14 cellular contexts compared by ENCODE assay signal in the genomic region with DNA sequence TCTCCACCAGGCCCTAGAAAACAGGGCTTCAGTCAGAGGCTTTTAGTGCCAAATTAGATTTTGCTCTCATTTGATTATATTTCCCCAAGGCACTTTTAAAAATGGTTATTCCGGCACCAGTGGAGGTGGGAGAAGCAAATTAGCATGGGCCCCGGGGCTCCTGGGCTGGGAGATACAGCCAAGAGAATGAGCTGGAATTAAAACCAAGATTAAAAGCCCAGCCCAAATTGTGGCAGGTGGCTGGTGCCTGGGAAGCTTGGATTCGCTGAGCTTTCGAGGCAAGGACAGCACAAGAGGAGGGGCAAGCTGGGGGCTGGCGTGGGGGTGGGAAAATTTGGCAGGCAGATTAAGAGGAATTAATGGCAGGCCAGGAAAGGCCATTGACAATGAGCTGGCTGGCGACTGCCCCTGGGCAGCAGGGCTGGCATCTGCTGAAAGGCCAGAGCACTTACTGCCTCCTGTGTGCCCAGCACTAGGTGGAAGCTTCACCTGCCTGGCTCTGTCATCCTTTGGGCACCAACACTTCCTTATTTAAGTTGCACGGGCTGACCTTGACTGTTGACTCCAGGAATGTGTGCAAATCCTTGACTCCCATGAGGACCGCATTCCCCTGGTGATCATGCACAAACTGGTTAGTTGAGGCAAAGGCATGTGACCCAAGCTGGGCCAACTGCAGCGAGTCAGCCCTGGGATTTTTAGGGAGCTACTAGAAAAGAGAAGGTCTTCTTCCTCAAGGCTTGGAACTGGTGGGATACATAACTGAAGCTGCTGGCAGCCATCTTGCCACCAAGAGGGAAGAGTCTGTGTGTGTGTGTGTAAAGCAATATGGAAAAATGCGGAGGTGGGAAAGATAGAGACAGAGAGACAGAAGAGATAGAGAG.
"Had no signal": no experiment of that assay in that cellular context is flagged by ENCODE, and none has a peak within 500 bp of the region (broad histone marks: within the 10 kb centered on the region; RNA-seq: fewer than 3 reads in every experiment).

No MANE protein-coding gene starts in this region.

- H3K4me1 Mint-ChIP-seq: activated naive CD4-positive, alpha-beta T cell treated with anti-CD3 and anti-CD28 coated beads, Interleukin-2, amount 50 U/mL, for 24 hours; central memory CD8-positive, alpha-beta T cell had no signal

- H3K36me3 ChIP-seq: gastroesophageal sphincter, left lung, ovary, uterus had no signal

- H3K9me3 Mint-ChIP-seq: activated naive CD4-positive, alpha-beta T cell treated with anti-CD3 and anti-CD28 coated beads, Interleukin-2, amount 50 U/mL, for 24 hours; central memory CD8-positive, alpha-beta T cell; memory B cell; neural crest cell had no signal

- H3K27me3 ChIP-seq: gastroesophageal sphincter, ovary, uterus had no signal

- H3K4me3 Mint-ChIP-seq: activated naive CD4-positive, alpha-beta T cell treated with anti-CD3 and anti-CD28 coated beads, Interleukin-2, amount 50 U/mL, for 24 hours; central memory CD8-positive, alpha-beta T cell; memory B cell; neural crest cell had no signal

- H3K4me3 ChIP-seq: gastroesophageal sphincter, left lung, ovary, uterus had no signal

- H3K27ac Mint-ChIP-seq: activated naive CD4-positive, alpha-beta T cell treated with anti-CD3 and anti-CD28 coated beads, Interleukin-2, amount 50 U/mL, for 24 hours; memory B cell had no signal

- H3K27me3 Mint-ChIP-seq: activated naive CD4-positive, alpha-beta T cell treated with anti-CD3 and anti-CD28 coated beads, Interleukin-2, amount 50 U/mL, for 24 hours had no signal

- DNase-seq: cortex of kidney; effector memory CD4-positive, alpha-beta T cell; islet precursor cell; left lung; ovary; stimulated activated CD4-positive, alpha-beta T cell treated with anti-CD3 and anti-CD28 coated beads, Interleukin-15, amount 100 ng/mL, for 24 hours; stimulated activated CD4-positive, alpha-beta T cell treated with anti-CD3 and anti-CD28 coated beads, Interleukin-4, amount 100 ng/mL, for 4 hours; uterus had no signal

- H3K27ac ChIP-seq: epithelial cell of prostate, gastroesophageal sphincter, left lung, ovary, uterus had no signal

- H3K36me3 Mint-ChIP-seq: activated naive CD4-positive, alpha-beta T cell treated with anti-CD3 and anti-CD28 coated beads, Interleukin-2, amount 50 U/mL, for 24 hours; memory B cell had no signal

- H3K9me3 ChIP-seq: gastroesophageal sphincter, left lung, ovary, uterus had no signal
